In the genomic region with DNA sequence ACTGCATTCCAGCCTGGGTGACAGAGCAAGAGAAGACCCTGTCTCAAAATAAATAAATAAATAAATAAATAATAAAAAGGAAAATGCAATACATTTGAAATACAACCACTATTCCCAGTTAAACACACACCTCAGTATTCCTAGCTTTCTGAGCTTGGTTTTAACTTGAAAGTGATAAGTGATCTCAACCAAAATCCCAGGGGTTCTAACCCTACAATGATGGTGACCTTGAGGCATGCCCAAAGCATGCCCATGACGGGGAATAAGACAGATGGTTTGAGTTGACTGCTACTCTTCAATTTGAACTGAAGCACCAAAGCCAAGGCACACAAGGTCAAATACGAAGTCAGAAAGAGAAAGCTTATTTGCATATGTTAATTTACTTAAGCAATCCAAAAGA, we compare ENCODE assay signal across 24 cellular contexts.
"Had no signal": no experiment of that assay in that cellular context is flagged by ENCODE, and none has a peak within 500 bp of the region (broad histone marks: within the 10 kb centered on the region; RNA-seq: fewer than 3 reads in every experiment).

No MANE protein-coding gene starts in this region.

- DNase-seq: KBM-7, MG63, NCI-H1092, NCI-H1105 treated with DMSO at 0.1 percent for 48 hours, NCI-H1417 treated with DMSO at 0.1 percent for 48 hours, NCI-H146, NCI-H1694 treated with DMSO at 0.1 percent for 48 hours, NCI-H1930, NCI-H2081, NCI-H2107, NCI-H226, NCI-H446, NCI-H510A, NCI-H524 treated with DMSO at 0.1 percent for 48 hours, NCI-H69, NCI-H774, Right ventricle myocardium superior, RPMI8226, SIG-M5, SW 1271, T-cell had no signal

- H3K4me1 ChIP-seq: SJSA1 had no signal

- H3K36me3 ChIP-seq: MG63, SJSA1 had no signal

- ATAC-seq: T-cell had no signal

- H3K27me3 ChIP-seq: MG63, SJSA1 had no signal

- H3K9me3 ChIP-seq: MG63, SJSA1 had no signal

- H3K4me3 ChIP-seq: MG63, SJSA1, SK-N-MC had no signal

- H3K27ac ChIP-seq: SJSA1, SK-N-MC had no signal

- FAIRE-seq: RCC 7860 had no signal
